9 cellular contexts compared by ENCODE assay signal in the genomic region with DNA sequence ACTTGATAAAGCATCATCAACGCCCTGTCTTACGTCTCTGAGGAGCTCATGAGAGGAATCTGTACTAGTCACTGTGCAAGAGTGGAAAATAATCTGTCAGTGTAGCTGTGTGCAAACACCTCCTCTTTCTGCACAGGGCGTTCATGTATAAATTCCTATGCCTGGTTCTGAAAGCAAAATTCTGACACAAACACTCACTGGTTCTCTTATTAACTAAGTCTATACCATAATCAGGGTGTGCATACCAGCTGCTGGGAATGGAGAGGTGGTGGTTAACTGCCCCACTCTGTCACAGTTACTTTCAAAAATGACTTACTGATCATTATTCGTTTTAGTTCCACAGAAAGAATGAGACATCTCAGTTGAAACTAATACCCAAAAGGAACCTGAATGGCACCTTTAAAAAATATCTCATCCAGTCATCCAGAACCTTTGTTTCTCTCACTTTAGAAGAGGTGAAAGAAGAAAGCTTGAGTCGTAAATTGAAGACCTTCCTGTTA. TPM values are rescaled to one million over a fixed set of nuclear protein-coding genes. Genes with fewer than 3 reads are reported as not detected.
DNase-seq lines count a peak whose midpoint lies in the region; ATAC-seq, FAIRE-seq and TF ChIP-seq lines count a peak whose summit lies in the region.
"Had no signal": no experiment of that assay in that cellular context is flagged by ENCODE, and none has a peak within 500 bp of the region (broad histone marks: within the 10 kb centered on the region; RNA-seq: fewer than 3 reads in every experiment).

No MANE protein-coding gene starts in this region.

- no peaks in the 10 kb centered on the region for H3K9me3 ChIP-seq in effector memory CD4-positive, alpha-beta T cell (ENCODE audit: control insufficient read depth, low read length)

- no peak for TF ChIP-seq POLR2A in GM12891 (IDR thresholded peaks at IDR 0.05; ENCODE audit: low read depth, low read length)

- peak overlapping the region; percentile 52 for H3K4me3 Mint-ChIP-seq in activated naive CD8-positive, alpha-beta T cell treated with anti-CD3 and anti-CD28 coated beads, Interleukin-2, amount 50 U/mL, for 24 hours

- peak overlapping the region; percentile 85 for H3K27ac Mint-ChIP-seq in activated naive CD8-positive, alpha-beta T cell treated with anti-CD3 and anti-CD28 coated beads, Interleukin-2, amount 50 U/mL, for 24 hours

- peaks cover 16% of the 10 kb centered on the region for H3K36me3 Mint-ChIP-seq in activated naive CD8-positive, alpha-beta T cell treated with anti-CD3 and anti-CD28 coated beads, Interleukin-2, amount 50 U/mL, for 24 hours (ENCODE audit: low read depth)

- no peak for FAIRE-seq in GM12891 (lab: Jason Lieb, UNC)

- H3K4me1 Mint-ChIP-seq in activated naive CD8-positive, alpha-beta T cell treated with anti-CD3 and anti-CD28 coated beads, Interleukin-2, amount 50 U/mL, for 24 hours, result peaks cover 63% of the 10 kb centered on the region

- no peaks in the 10 kb centered on the region for H3K27me3 ChIP-seq in effector memory CD4-positive, alpha-beta T cell (replicated peaks; ENCODE audit: control insufficient read depth, insufficient read depth, low read length, poor library complexity, severe bottlenecking)

- peak; percentile 28 for DNase-seq in activated naive CD8-positive, alpha-beta T cell treated with anti-CD3 and anti-CD28 coated beads, Interleukin-2, amount 50 U/mL, for 24 hours
- DNase-seq in stimulated activated CD4-positive, alpha-beta T cell treated with anti-CD3 and anti-CD28 coated beads, Interleukin-12 subunit alpha, Interleukin-12 subunit beta, amount 100 ng/mL, for 48 hours (ENCODE audit: low read depth in 2 of 3, low spot score in 1 of 3), result peak; percentile 32 to 62 (median 43)
- DNase-seq in GM12891 (ENCODE audit: insufficient read length, low spot score) (no peak), GM13977 (ENCODE audit: low spot score) (no peak), NCI-H345 treated with DMSO at 0.1 percent for 48 hours (lab: John Stamatoyannopoulos, UW; ENCODE audit: unreplicated experiment) (no peak)
- DNase-seq in effector memory CD4-positive, alpha-beta T cell, result no peak
- DNase-seq: NCI-H2081 had no signal

- in situ Hi-C loops in GM13977 (cut with MboI; ENCODE audit: low pct_unique_long_range_greater_than_20kb, low sequenced_read_pairs, unreplicated experiment), result no loop called here

- H3K27ac ChIP-seq in effector memory CD4-positive, alpha-beta T cell (ENCODE audit: insufficient read depth, low read length, poor library complexity, severe bottlenecking), result no peak overlapping the region

- TF ChIP-seq CTCF in GM13977 (IDR thresholded peaks at IDR 0.05; ENCODE audit: extremely low read depth, insufficient read depth, missing control alignments), result no peak

- no peaks in the 10 kb centered on the region for H3K36me3 ChIP-seq in effector memory CD4-positive, alpha-beta T cell (ENCODE audit: control insufficient read depth, insufficient read depth, low read length)

- peaks cover 9% of the 10 kb centered on the region for H3K4me1 ChIP-seq in effector memory CD4-positive, alpha-beta T cell (ENCODE audit: control insufficient read depth, insufficient read depth, low read length, poor library complexity, severe bottlenecking)

- H3K9me3 Mint-ChIP-seq in activated naive CD8-positive, alpha-beta T cell treated with anti-CD3 and anti-CD28 coated beads, Interleukin-2, amount 50 U/mL, for 24 hours, result no peaks in the 10 kb centered on the region

- H3K4me3 ChIP-seq in effector memory CD4-positive, alpha-beta T cell (ENCODE audit: insufficient read depth, low read depth, low read length, poor library complexity, severe bottlenecking), result no peak overlapping the region

- ATAC-seq in GM19351 (IDR thresholded peaks at IDR 0.05; ENCODE audit: unreplicated experiment) (peak; percentile 58), HG03175 (IDR thresholded peaks at IDR 0.05; ENCODE audit: unreplicated experiment) (peak; percentile 84)
- peak; percentile 80 for ATAC-seq in activated naive CD8-positive, alpha-beta T cell treated with anti-CD3 and anti-CD28 coated beads, Interleukin-2, amount 50 U/mL, for 24 hours

- H3K27me3 Mint-ChIP-seq in activated naive CD8-positive, alpha-beta T cell treated with anti-CD3 and anti-CD28 coated beads, Interleukin-2, amount 50 U/mL, for 24 hours, result no peaks in the 10 kb centered on the region

TF ChIP-seq in GM12891, 5 proteins besides CTCF, POLR2A, EP300 and RAD21:
- no peak for TF ChIP-seq POU2F2 (IDR thresholded peaks at IDR 0.05; ENCODE audit: low read depth, low read length)
- TF ChIP-seq POLR2AphosphoS5 (IDR thresholded peaks at IDR 0.05; ENCODE audit: low read depth, low read length), result no peak
- TF ChIP-seq SPI1 (IDR thresholded peaks at IDR 0.05; ENCODE audit: low read depth, low read length), result no peak
- no peak for TF ChIP-seq PAX5 (IDR thresholded peaks at IDR 0.05; ENCODE audit: insufficient read depth, low read length, severe bottlenecking)
- no peak for TF ChIP-seq TAF1 (IDR thresholded peaks at IDR 0.05; ENCODE audit: low read depth, low read length)
TF ChIP-seq in GM12891: peak in this region for 0.

RNA-seq across cellular contexts. Expression of a gene that starts 35.7 kb away (rescaled TPM):
- 0.08 TPM for polyA plus RNA-seq in GM12891 (2012; ENCODE audit: low read depth, missing spikeins)

Comparison
In these comparisons a context has a peak if more than half of its experiments do, and no peak if none do; other contexts are left out.
1. DNase-seq: peak in activated naive CD8-positive, alpha-beta T cell treated with anti-CD3 and anti-CD28 coated beads, Interleukin-2, amount 50 U/mL, for 24 hours (single experiment) and stimulated activated CD4-positive, alpha-beta T cell treated with anti-CD3 and anti-CD28 coated beads, Interleukin-12 subunit alpha, Interleukin-12 subunit beta, amount 100 ng/mL, for 48 hours (3 of 3); none in GM12891 (single experiment), effector memory CD4-positive, alpha-beta T cell (0 of 3), GM13977 (single experiment) and NCI-H345 treated with DMSO at 0.1 percent for 48 hours (single experiment).
2. Peak in every context shown above with its lines, with median percentiles within 50 percentile points of each other: ATAC-seq.